8 cellular contexts compared by ENCODE assay signal in the genomic region with DNA sequence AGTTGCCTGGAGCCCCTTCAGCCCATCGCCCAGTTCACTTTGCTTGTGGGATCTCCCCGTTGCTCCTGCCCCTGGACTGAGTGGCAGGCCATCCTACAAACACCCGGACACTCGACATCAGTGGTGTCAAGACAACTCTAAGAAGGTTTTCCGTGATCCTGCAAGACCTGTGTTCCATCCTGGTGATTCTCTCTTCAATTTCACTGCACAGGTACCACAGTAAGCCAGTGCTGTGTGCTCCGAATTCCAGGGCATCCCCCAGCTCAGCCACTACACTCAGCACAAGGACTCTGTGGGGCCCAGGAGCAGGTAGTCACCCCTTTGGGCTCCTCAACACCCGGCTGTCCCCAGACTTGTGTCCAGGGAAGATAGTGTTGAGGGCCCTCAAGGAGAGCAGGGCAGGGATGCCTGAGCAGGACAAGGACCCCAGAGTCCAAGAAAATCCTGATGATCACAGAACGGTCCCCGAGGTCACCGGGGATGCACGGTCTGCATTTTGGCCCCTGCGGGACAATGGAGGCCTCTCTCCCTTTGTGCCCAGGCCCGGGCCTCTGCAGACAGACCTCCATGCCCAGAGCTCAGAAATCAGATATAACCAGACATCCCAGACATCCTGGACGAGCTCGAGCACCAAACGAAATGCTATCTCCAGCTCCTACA.
A peak's percentile ranks its signal among the peaks of the same experiment; 100 is the strongest.
DNase-seq lines count a peak whose midpoint lies in the region; ATAC-seq and TF ChIP-seq lines count a peak whose summit lies in the region.
"Not testable (repeated sequence)": the region's sequence is repeated elsewhere in the genome, so short reads cannot be mapped to it uniquely, and the experiment has no call there.

No MANE protein-coding gene starts in this region.

- TF ChIP-seq CTCF in endodermal cell (conservative IDR thresholded peaks at IDR 0.05); mucosa of descending colon (IDR thresholded peaks at IDR 0.05): not testable (repeated sequence)

- H3K9me3 Mint-ChIP-seq in activated naive CD4-positive, alpha-beta T cell treated with anti-CD3 and anti-CD28 coated beads, Interleukin-2, amount 10 ng/mL, durations not matched to agents 7 days and 5 days, result not testable (repeated sequence)
- H3K9me3 Mint-ChIP-seq in endodermal cell, result peaks cover 20% of the 10 kb centered on the region

- H3K4me3 Mint-ChIP-seq in activated naive CD4-positive, alpha-beta T cell treated with anti-CD3 and anti-CD28 coated beads, Interleukin-2, amount 10 ng/mL, durations not matched to agents 7 days and 5 days; endodermal cell: not testable (repeated sequence)

- H3K4me3 ChIP-seq in endodermal cell (ENCODE audit: low read length); right cardiac atrium (ENCODE audit: low read length); mucosa of descending colon: not testable (repeated sequence)

- not testable (repeated sequence) for H3K36me3 ChIP-seq in endodermal cell (ENCODE audit: control insufficient read depth, insufficient read depth, low read length); mucosa of descending colon (ENCODE audit: low read depth)

- DNase-seq in AG20443 (ENCODE audit: low spot score) (peak; percentile 8), H4 (ENCODE audit: low spot score) (peak; percentile 52), SK-MEL-5 (ENCODE audit: low read depth, low spot score) (peak; percentile 8), endodermal cell (peak; percentile 41), right cardiac atrium (peak; percentile 11 to 67 (median 56)), mucosa of descending colon (peak; percentile 12 to 71 (median 32))
- peak; percentile 19 for DNase-seq in activated naive CD4-positive, alpha-beta T cell treated with anti-CD3 and anti-CD28 coated beads, Interleukin-2, amount 10 ng/mL, durations not matched to agents 7 days and 5 days
- peak; percentile 3 for DNase-seq in stimulated activated CD4-positive, alpha-beta T cell treated with anti-CD3 and anti-CD28 coated beads, Interleukin-1b, Interleukin-23, amount 100 ng/mL, for 48 hours

- not testable (repeated sequence) for H3K27ac Mint-ChIP-seq in activated naive CD4-positive, alpha-beta T cell treated with anti-CD3 and anti-CD28 coated beads, Interleukin-2, amount 10 ng/mL, durations not matched to agents 7 days and 5 days; endodermal cell

- CTCF ChIA-PET in activated naive CD4-positive, alpha-beta T cell treated with anti-CD3 and anti-CD28 coated beads, Interleukin-2, amount 10 ng/mL, durations not matched to agents 7 days and 5 days (lab: Charles Lee), result not testable (repeated sequence)

- ATAC-seq in right cardiac atrium, mucosa of descending colon: not testable (repeated sequence)

- H3K36me3 Mint-ChIP-seq in activated naive CD4-positive, alpha-beta T cell treated with anti-CD3 and anti-CD28 coated beads, Interleukin-2, amount 10 ng/mL, durations not matched to agents 7 days and 5 days, result not testable (repeated sequence)
- H3K36me3 Mint-ChIP-seq in endodermal cell (ENCODE audit: low read depth), result peaks cover 64% of the 10 kb centered on the region

- 94 to 99% methylated on average over 16 of the region's 16 CpGs for WGBS in endodermal cell (ENCODE audit: insufficient coverage in 1 of 2, insufficient read length in 1 of 2), 2 experiments
- WGBS in right cardiac atrium, result 94% methylated on average over 16 of the region's 16 CpGs

- H3K27me3 Mint-ChIP-seq in activated naive CD4-positive, alpha-beta T cell treated with anti-CD3 and anti-CD28 coated beads, Interleukin-2, amount 10 ng/mL, durations not matched to agents 7 days and 5 days; endodermal cell (ENCODE audit: insufficient read depth): not testable (repeated sequence)

- H3K27ac ChIP-seq in endodermal cell (ENCODE audit: low read depth, low read length); right cardiac atrium (ENCODE audit: low read length): not testable (repeated sequence)

- H3K4me1 Mint-ChIP-seq in activated naive CD4-positive, alpha-beta T cell treated with anti-CD3 and anti-CD28 coated beads, Interleukin-2, amount 10 ng/mL, durations not matched to agents 7 days and 5 days, result not testable (repeated sequence)
- peaks cover 25% of the 10 kb centered on the region for H3K4me1 Mint-ChIP-seq in endodermal cell

- in situ Hi-C loops in SK-MEL-5 (cut with HindIII; ENCODE audit: low pct_unique_long_range_greater_than_20kb, low sequenced_read_pairs), result not testable (repeated sequence)

- H3K4me1 ChIP-seq in endodermal cell (ENCODE audit: control insufficient read depth, insufficient read depth, low read length); right cardiac atrium (ENCODE audit: control insufficient read depth, insufficient read depth, low read length); mucosa of descending colon (ENCODE audit: low read depth): not testable (repeated sequence)

- intact Hi-C loops in right cardiac atrium (cut with DNase I); mucosa of descending colon (cut with DNase I, micrococcal nuclease): not testable (repeated sequence)

- H3K27me3 ChIP-seq in endodermal cell (ENCODE audit: control insufficient read depth, insufficient read depth, low read length, poor library complexity, severe bottlenecking); right cardiac atrium (ENCODE audit: control insufficient read depth, insufficient read depth): not testable (repeated sequence)

- H3K9me3 ChIP-seq in endodermal cell (ENCODE audit: control insufficient read depth, low read length); right cardiac atrium (ENCODE audit: control insufficient read depth, low read length); mucosa of descending colon: not testable (repeated sequence)

- H3K9ac ChIP-seq in endodermal cell (ENCODE audit: extremely low read depth, low read length, poor library complexity, severe bottlenecking), result not testable (repeated sequence)

Comparison
In these comparisons a context has a peak if more than half of its experiments do, and no peak if none do; other contexts are left out.
1. DNase-seq: peak in every context shown above with its lines; median percentile 56 in right cardiac atrium; 52 in H4; 41 in endodermal cell; 32 in mucosa of descending colon; 19 in activated naive CD4-positive, alpha-beta T cell treated with anti-CD3 and anti-CD28 coated beads, Interleukin-2, amount 10 ng/mL, durations not matched to agents 7 days and 5 days; 8 in AG20443; 8 in SK-MEL-5; 3 in stimulated activated CD4-positive, alpha-beta T cell treated with anti-CD3 and anti-CD28 coated beads, Interleukin-1b, Interleukin-23, amount 100 ng/mL, for 48 hours.